Comparison of ENCODE assay signal across 17 cellular contexts in the genomic region with DNA sequence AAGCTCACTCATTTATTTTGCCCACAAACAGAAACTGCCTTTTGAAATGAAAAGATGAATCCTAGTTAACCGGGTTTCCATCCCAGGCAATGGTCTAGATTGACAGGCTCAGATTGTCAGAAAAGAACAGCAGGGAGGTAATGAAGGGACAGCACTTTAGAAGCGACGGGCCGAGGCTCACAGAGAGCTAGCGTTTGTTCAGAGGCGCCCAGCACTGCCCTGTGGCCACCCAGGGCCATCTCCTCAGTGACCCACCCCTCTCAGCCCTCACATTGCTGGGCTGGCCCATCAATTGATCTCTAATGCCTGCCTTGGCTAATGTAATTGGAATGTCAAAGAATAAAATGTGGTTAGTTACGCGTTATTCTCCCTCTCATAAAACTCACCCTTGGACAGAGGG.
A peak's percentile ranks its signal among the peaks of the same experiment; 100 is the strongest.
DNase-seq lines count a peak whose midpoint lies in the region; ATAC-seq and TF ChIP-seq lines count a peak whose summit lies in the region.
"Had no signal": no experiment of that assay in that cellular context is flagged by ENCODE, and none has a peak within 500 bp of the region (broad histone marks: within the 10 kb centered on the region; RNA-seq: fewer than 3 reads in every experiment).

No MANE protein-coding gene starts in this region.

- H3K9me3 ChIP-seq in SK-N-SH, result no peaks in the 10 kb centered on the region

- POLR2A ChIA-PET in HEK293T (lab: Yijun Ruan, JAX), result no interaction called here
- POLR2A ChIA-PET in SK-N-SH (lab: Yijun Ruan, JAX), result no interaction called here

- ATAC-seq in foreskin keratinocyte, result no peak
- no peak for ATAC-seq in HG03439 (IDR thresholded peaks at IDR 0.05; ENCODE audit: unreplicated experiment)
- no peak for ATAC-seq in HG03521 (IDR thresholded peaks at IDR 0.05; ENCODE audit: unreplicated experiment)
- no peak for ATAC-seq in GM21390 (IDR thresholded peaks at IDR 0.05; ENCODE audit: unreplicated experiment)
- ATAC-seq: GM12878, GM23338, HepG2 had no signal

- no peak for DNase-seq in HEK293T (ENCODE audit: extremely low spot score)
- no peak for DNase-seq in SK-N-SH
- no peak for DNase-seq in foreskin keratinocyte
- no peak for DNase-seq in superior temporal gyrus (ENCODE audit: extremely low spot score)
- DNase-seq: KG1, NCI-H1105 treated with DMSO at 0.1 percent for 48 hours, NCI-H187, NCI-H2107, NCI-H345, NCI-H524 treated with DMSO at 0.1 percent for 48 hours, PC-9 had no signal

- H3K27me3 ChIP-seq in SK-N-SH (ENCODE audit: insufficient read depth) (no peaks in the 10 kb centered on the region), foreskin keratinocyte (no peaks in the 10 kb centered on the region)

- H3K4me1 ChIP-seq in SK-N-SH (ENCODE audit: control insufficient read depth in 1 of 2, insufficient read depth in 2 of 2, low read depth in 1 of 2, low read length in 1 of 2) (peaks cover 0 to 22% of the 10 kb centered on the region in 2 experiments; a peak in 2 of 4 replicates), foreskin keratinocyte (peaks cover 28% of the 10 kb centered on the region)

- H3K9me2 ChIP-seq in SK-N-SH, result no peaks in the 10 kb centered on the region

- H2AFZ ChIP-seq in SK-N-SH (ENCODE audit: low read depth), result no peak overlapping the region
- H2AFZ ChIP-seq: GM23338, PC-9 had no signal

- H3K27ac ChIP-seq in SK-N-SH (ENCODE audit: low read depth in 2 of 2, low read length in 1 of 2) (peak overlapping the region in 1 of 2 experiments; percentile 91; a peak in 2 of 4 replicates), foreskin keratinocyte (peak overlapping the region; percentile 76)
- H3K27ac ChIP-seq: PC-9 had no signal

- TF ChIP-seq CTCF in SK-N-SH (IDR thresholded peaks at IDR 0.05) (no peak), foreskin keratinocyte (conservative IDR thresholded peaks at IDR 0.05) (no peak)

- TF ChIP-seq EP300 in SK-N-SH (IDR thresholded peaks at IDR 0.05; ENCODE audit: borderline replicate concordance in 1 of 2, low read depth in 1 of 2, low read length in 1 of 2), result no peak

- TF ChIP-seq RAD21 in SK-N-SH (IDR thresholded peaks at IDR 0.05; ENCODE audit: low read length), result no peak

- no peaks in the 10 kb centered on the region for H3K36me3 ChIP-seq in SK-N-SH (replicated peaks in 1 of 2; ENCODE audit: control insufficient read depth in 1 of 2, insufficient read depth in 2 of 2, low read length in 1 of 2)

- CTCF ChIA-PET in HEK293T (lab: Yijun Ruan, JAX), result no interaction called here
- CTCF ChIA-PET in SK-N-SH (lab: Yijun Ruan, JAX), result interaction anchor here (1.2 kb wide), 1 partner anchor 9 kb away, joined by 4 read pairs; no protein-coding TSS in a partner anchor

- no peak overlapping the region for H3K4me3 ChIP-seq in SK-N-SH (ENCODE audit: low read depth in 2 of 2, low read length in 1 of 2)
- H3K4me3 ChIP-seq: GM12878, GM23338, PC-9 had no signal

- H3F3A ChIP-seq in SK-N-SH (replicated peaks; ENCODE audit: insufficient read depth), result peaks cover 16% of the 10 kb centered on the region

- no peaks in the 10 kb centered on the region for H3K79me2 ChIP-seq in SK-N-SH (ENCODE audit: insufficient read depth)

- 91% methylated on average over 8 of the region's 8 CpGs for WGBS in SK-N-SH (ENCODE audit: low lambda C conversion rate)

- peak overlapping the region; percentile 43 for H3K4me2 ChIP-seq in SK-N-SH
- H3K4me2 ChIP-seq: GM23338, PC-9 had no signal

- no peaks in the 10 kb centered on the region for H4K20me1 ChIP-seq in SK-N-SH (ENCODE audit: insufficient read depth)

- peak overlapping the region; percentile 65; the same call in 1 of the 2 replicates for H3K9ac ChIP-seq in SK-N-SH

TF ChIP-seq in HEK293T, 16 proteins besides CTCF, POLR2A, EP300 and RAD21:
- TF ChIP-seq ZNF384 (IDR thresholded peaks at IDR 0.05) (no peak), L3MBTL2 (conservative IDR thresholded peaks at IDR 0.05) (no peak), TARDBP (IDR thresholded peaks at IDR 0.05) (no peak), LEF1 (IDR thresholded peaks at IDR 0.05; ENCODE audit: borderline replicate concordance) (no peak), CTBP1 (IDR thresholded peaks at IDR 0.05; ENCODE audit: borderline replicate concordance) (no peak), SUZ12 (IDR thresholded peaks at IDR 0.05) (no peak), FOXM1 (IDR thresholded peaks at IDR 0.05; ENCODE audit: borderline replicate concordance) (no peak)
- TF ChIP-seq, protein P1, sequence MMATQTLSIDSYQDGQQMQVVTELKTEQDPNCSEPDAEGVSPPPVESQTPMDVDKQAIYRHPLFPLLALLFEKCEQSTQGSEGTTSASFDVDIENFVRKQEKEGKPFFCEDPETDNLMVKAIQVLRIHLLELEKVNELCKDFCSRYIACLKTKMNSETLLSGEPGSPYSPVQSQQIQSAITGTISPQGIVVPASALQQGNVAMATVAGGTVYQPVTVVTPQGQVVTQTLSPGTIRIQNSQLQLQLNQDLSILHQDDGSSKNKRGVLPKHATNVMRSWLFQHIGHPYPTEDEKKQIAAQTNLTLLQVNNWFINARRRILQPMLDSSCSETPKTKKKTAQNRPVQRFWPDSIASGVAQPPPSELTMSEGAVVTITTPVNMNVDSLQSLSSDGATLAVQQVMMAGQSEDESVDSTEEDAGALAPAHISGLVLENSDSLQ (IDR thresholded peaks at IDR 0.05), result 0 out of 2 replicates have a peak, but pooled peaks have one; percentile 4

TF ChIP-seq in SK-N-SH, 30 proteins besides CTCF, POLR2A, EP300 and RAD21:
- TF ChIP-seq RXRA (IDR thresholded peaks at IDR 0.05; ENCODE audit: borderline replicate concordance, low read depth), result no peak
- no peak for TF ChIP-seq CHD2 (IDR thresholded peaks at IDR 0.05; ENCODE audit: low read length, partially characterized antibody)
- TF ChIP-seq SMC3 (IDR thresholded peaks at IDR 0.05; ENCODE audit: low read depth, low read length), result no peak
- no peak for TF ChIP-seq GATA2 (CRISPR knock-in tag; IDR thresholded peaks at IDR 0.05)
- no peak for TF ChIP-seq SIN3A (IDR thresholded peaks at IDR 0.05; ENCODE audit: borderline replicate concordance, low read depth, low read length)
- no peak for TF ChIP-seq NRF1 (IDR thresholded peaks at IDR 0.05; ENCODE audit: low read depth, low read length)
- TF ChIP-seq, protein P2, sequence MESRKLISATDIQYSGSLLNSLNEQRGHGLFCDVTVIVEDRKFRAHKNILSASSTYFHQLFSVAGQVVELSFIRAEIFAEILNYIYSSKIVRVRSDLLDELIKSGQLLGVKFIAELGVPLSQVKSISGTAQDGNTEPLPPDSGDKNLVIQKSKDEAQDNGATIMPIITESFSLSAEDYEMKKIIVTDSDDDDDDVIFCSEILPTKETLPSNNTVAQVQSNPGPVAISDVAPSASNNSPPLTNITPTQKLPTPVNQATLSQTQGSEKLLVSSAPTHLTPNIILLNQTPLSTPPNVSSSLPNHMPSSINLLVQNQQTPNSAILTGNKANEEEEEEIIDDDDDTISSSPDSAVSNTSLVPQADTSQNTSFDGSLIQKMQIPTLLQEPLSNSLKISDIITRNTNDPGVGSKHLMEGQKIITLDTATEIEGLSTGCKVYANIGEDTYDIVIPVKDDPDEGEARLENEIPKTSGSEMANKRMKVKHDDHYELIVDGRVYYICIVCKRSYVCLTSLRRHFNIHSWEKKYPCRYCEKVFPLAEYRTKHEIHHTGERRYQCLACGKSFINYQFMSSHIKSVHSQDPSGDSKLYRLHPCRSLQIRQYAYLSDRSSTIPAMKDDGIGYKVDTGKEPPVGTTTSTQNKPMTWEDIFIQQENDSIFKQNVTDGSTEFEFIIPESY (IDR thresholded peaks at IDR 0.05; ENCODE audit: borderline replicate concordance, low read depth), result no peak
- TF ChIP-seq, protein P3, sequence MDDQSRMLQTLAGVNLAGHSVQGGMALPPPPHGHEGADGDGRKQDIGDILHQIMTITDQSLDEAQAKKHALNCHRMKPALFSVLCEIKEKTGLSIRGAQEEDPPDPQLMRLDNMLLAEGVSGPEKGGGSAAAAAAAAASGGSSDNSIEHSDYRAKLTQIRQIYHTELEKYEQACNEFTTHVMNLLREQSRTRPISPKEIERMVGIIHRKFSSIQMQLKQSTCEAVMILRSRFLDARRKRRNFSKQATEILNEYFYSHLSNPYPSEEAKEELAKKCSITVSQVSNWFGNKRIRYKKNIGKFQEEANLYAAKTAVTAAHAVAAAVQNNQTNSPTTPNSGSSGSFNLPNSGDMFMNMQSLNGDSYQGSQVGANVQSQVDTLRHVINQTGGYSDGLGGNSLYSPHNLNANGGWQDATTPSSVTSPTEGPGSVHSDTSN (IDR thresholded peaks at IDR 0.05), result no peak
- TF ChIP-seq, protein P4, sequence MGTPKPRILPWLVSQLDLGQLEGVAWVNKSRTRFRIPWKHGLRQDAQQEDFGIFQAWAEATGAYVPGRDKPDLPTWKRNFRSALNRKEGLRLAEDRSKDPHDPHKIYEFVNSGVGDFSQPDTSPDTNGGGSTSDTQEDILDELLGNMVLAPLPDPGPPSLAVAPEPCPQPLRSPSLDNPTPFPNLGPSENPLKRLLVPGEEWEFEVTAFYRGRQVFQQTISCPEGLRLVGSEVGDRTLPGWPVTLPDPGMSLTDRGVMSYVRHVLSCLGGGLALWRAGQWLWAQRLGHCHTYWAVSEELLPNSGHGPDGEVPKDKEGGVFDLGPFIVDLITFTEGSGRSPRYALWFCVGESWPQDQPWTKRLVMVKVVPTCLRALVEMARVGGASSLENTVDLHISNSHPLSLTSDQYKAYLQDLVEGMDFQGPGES (IDR thresholded peaks at IDR 0.05; ENCODE audit: low read depth, low read length), result no peak
- TF ChIP-seq TAF1 (IDR thresholded peaks at IDR 0.05; ENCODE audit: borderline replicate concordance, low read depth, low read length), result no peak
- TF ChIP-seq GABPA (IDR thresholded peaks at IDR 0.05; ENCODE audit: low read depth), result no peak
- TF ChIP-seq, protein P5, sequence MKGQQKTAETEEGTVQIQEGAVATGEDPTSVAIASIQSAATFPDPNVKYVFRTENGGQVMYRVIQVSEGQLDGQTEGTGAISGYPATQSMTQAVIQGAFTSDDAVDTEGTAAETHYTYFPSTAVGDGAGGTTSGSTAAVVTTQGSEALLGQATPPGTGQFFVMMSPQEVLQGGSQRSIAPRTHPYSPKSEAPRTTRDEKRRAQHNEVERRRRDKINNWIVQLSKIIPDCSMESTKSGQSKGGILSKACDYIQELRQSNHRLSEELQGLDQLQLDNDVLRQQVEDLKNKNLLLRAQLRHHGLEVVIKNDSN (IDR thresholded peaks at IDR 0.05; ENCODE audit: borderline replicate concordance, low read depth), result no peak
- TF ChIP-seq RFX5 (IDR thresholded peaks at IDR 0.05; ENCODE audit: low read length), result no peak
- TF ChIP-seq FOXM1 (IDR thresholded peaks at IDR 0.05; ENCODE audit: low read depth), result no peak
- TF ChIP-seq EZH2phosphoT487 (IDR thresholded peaks at IDR 0.05; ENCODE audit: borderline replicate concordance, low read depth), result no peak
- TF ChIP-seq FOXJ3 (CRISPR knock-in tag; IDR thresholded peaks at IDR 0.05), result no peak
- TF ChIP-seq ELF1 (IDR thresholded peaks at IDR 0.05), result no peak
- TF ChIP-seq NFIC (IDR thresholded peaks at IDR 0.05; ENCODE audit: borderline replicate concordance), result no peak
- no peak for TF ChIP-seq TCF12 (IDR thresholded peaks at IDR 0.05)
